In the genomic region with DNA sequence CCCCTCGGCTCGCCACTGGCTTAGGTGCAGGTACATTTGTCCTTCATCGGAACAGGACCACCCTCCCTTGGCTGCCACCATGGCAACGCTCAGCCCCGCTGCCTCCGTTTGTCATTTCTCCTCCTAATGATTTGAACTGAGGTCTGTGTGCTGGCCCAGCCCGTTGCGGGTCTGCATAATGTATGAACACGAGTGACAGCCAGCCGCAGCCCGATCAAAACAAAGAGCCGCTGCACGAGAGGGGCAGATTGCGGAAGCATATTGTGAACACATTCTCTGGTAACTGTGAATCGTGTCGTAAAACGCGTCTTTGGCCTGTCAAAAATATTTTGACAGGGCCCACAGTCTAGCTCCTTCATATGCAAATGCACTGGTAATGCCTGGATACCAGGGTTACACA, we compare ENCODE assay signal across 18 cellular contexts.
"Had no signal": no experiment of that assay in that cellular context is flagged by ENCODE, and none has a peak within 500 bp of the region (broad histone marks: within the 10 kb centered on the region; RNA-seq: fewer than 3 reads in every experiment).

No MANE protein-coding gene starts in this region.

- H3K9me3 ChIP-seq: breast epithelium, gastrocnemius medialis, heart left ventricle, mucosa of descending colon, testis, upper lobe of left lung had no signal

- H3K27me3 Mint-ChIP-seq: activated CD4-positive, alpha-beta T cell treated with anti-CD3 and anti-CD28 coated beads, Interleukin-2, amount 10 ng/mL, durations not matched to agents 24 days and 14 days had no signal

- H3K36me3 Mint-ChIP-seq: naive thymus-derived CD4-positive, alpha-beta T cell had no signal

- H3K9me3 Mint-ChIP-seq: activated CD4-positive, alpha-beta T cell treated with anti-CD3 and anti-CD28 coated beads, Interleukin-2, amount 10 ng/mL, durations not matched to agents 24 days and 14 days; activated naive CD4-positive, alpha-beta T cell treated with anti-CD3 and anti-CD28 coated beads for 36 hours; activated T-cell treated with anti-CD3 and anti-CD28 coated beads, Interleukin-2, amount 50 U/mL, for 24 hours; activated T-helper 2 cell treated with anti-CD3 and anti-CD28 coated beads, Interferon-gamma antibody, Interleukin-2, Interleukin-4, amounts not matched to agents 10 μg/mL and 5 μg/mL and 100 μg/mL, durations not matched to agents 14 hours and 24 hours and 36 hours; stimulated activated naive CD8-positive, alpha-beta T cell treated with anti-CD3 and anti-CD28 coated beads, Interleukin-15, Interleukin-2, amounts not matched to agents 100 ng/mL and 50 ng/mL, for 24 hours had no signal

- H3K4me1 Mint-ChIP-seq: activated CD4-positive, alpha-beta T cell treated with anti-CD3 and anti-CD28 coated beads, Interleukin-2, amount 10 ng/mL, durations not matched to agents 24 days and 14 days; naive thymus-derived CD4-positive, alpha-beta T cell had no signal

- H3K36me3 ChIP-seq: breast epithelium, gastrocnemius medialis, heart left ventricle, upper lobe of left lung had no signal

- H3K4me3 Mint-ChIP-seq: activated CD4-positive, alpha-beta T cell treated with anti-CD3 and anti-CD28 coated beads, Interleukin-2, amount 10 ng/mL, durations not matched to agents 24 days and 14 days; activated CD8-positive, alpha-beta T cell treated with anti-CD3 and anti-CD28 coated beads, Interleukin-2, amount 10 ng/mL, durations not matched to agents 7 days and 5 days; activated naive CD4-positive, alpha-beta T cell treated with anti-CD3 and anti-CD28 coated beads for 36 hours; activated T-cell treated with anti-CD3 and anti-CD28 coated beads, Interleukin-2, amount 50 U/mL, for 24 hours; naive thymus-derived CD4-positive, alpha-beta T cell; stimulated activated naive CD8-positive, alpha-beta T cell treated with anti-CD3 and anti-CD28 coated beads, Interleukin-15, Interleukin-2, amounts not matched to agents 100 ng/mL and 50 ng/mL, for 24 hours had no signal

- H3K4me1 ChIP-seq: breast epithelium, gastrocnemius medialis, upper lobe of left lung had no signal

- H3K27me3 ChIP-seq: breast epithelium, gastrocnemius medialis, heart left ventricle, testis, upper lobe of left lung had no signal

- H3K27ac Mint-ChIP-seq: activated CD4-positive, alpha-beta T cell treated with anti-CD3 and anti-CD28 coated beads, Interleukin-2, amount 10 ng/mL, durations not matched to agents 24 days and 14 days; activated CD8-positive, alpha-beta T cell treated with anti-CD3 and anti-CD28 coated beads, Interleukin-2, amount 10 ng/mL, durations not matched to agents 7 days and 5 days; activated naive CD4-positive, alpha-beta T cell treated with anti-CD3 and anti-CD28 coated beads for 36 hours; activated T-cell treated with anti-CD3 and anti-CD28 coated beads, Interleukin-2, amount 50 U/mL, for 24 hours; activated T-helper 2 cell treated with anti-CD3 and anti-CD28 coated beads, Interferon-gamma antibody, Interleukin-2, Interleukin-4, amounts not matched to agents 10 μg/mL and 5 μg/mL and 100 μg/mL, durations not matched to agents 14 hours and 24 hours and 36 hours; naive thymus-derived CD4-positive, alpha-beta T cell; stimulated activated naive CD8-positive, alpha-beta T cell treated with anti-CD3 and anti-CD28 coated beads, Interleukin-15, Interleukin-2, amounts not matched to agents 100 ng/mL and 50 ng/mL, for 24 hours had no signal

- DNase-seq: activated CD4-positive, alpha-beta T cell treated with anti-CD3 and anti-CD28 coated beads, Interleukin-2, amount 10 ng/mL, durations not matched to agents 24 days and 14 days; activated CD8-positive, alpha-beta T cell treated with anti-CD3 and anti-CD28 coated beads, Interleukin-2, amount 10 ng/mL, durations not matched to agents 7 days and 5 days; activated naive CD4-positive, alpha-beta T cell treated with anti-CD3 and anti-CD28 coated beads for 36 hours; activated T-cell treated with anti-CD3 and anti-CD28 coated beads, Interleukin-2, amount 50 U/mL, for 24 hours; gastrocnemius medialis; heart left ventricle; left ventricle myocardium superior; mucosa of descending colon; naive thymus-derived CD4-positive, alpha-beta T cell; stimulated activated CD4-positive, alpha-beta T cell treated with anti-CD3 and anti-CD28 coated beads, Interleukin-12 subunit alpha, Interleukin-12 subunit beta, amount 100 ng/mL, for 4 hours; stimulated activated CD4-positive, alpha-beta T cell treated with anti-CD3 and anti-CD28 coated beads, Interleukin-2, amount 100 ng/mL, for 24 hours; T1000; testis; upper lobe of left lung had no signal

- ATAC-seq: activated CD8-positive, alpha-beta T cell treated with anti-CD3 and anti-CD28 coated beads, Interleukin-2, amount 10 ng/mL, durations not matched to agents 7 days and 5 days; gastrocnemius medialis; heart left ventricle; left ventricle myocardium superior; naive thymus-derived CD4-positive, alpha-beta T cell had no signal

- H3K27ac ChIP-seq: breast epithelium, coronary artery, gastrocnemius medialis, heart left ventricle, testis, upper lobe of left lung had no signal

- H3K4me3 ChIP-seq: breast epithelium, coronary artery, gastrocnemius medialis, heart left ventricle, mucosa of descending colon, testis, upper lobe of left lung had no signal
